In genomic region chr4:37317104-37317643, GRCh38 we compare ENCODE assay signal across 26 cellular contexts.
"Had no signal": no experiment of that assay in that cellular context is flagged by ENCODE, and none has a peak within 500 bp of the region (broad histone marks: within the 10 kb centered on the region; RNA-seq: fewer than 3 reads in every experiment).

No MANE protein-coding gene starts in this region.

- H3K9me3 Mint-ChIP-seq: neural progenitor cell had no signal

- H3K9ac ChIP-seq: neural progenitor cell, parathyroid adenoma had no signal

- FAIRE-seq: kidney had no signal

- H3K27ac ChIP-seq: dorsolateral prefrontal cortex, epithelial cell of prostate, gastrocnemius medialis, neural progenitor cell, parathyroid adenoma, right atrium auricular region, suprapubic skin, transverse colon, vagina had no signal

- H3K4me3 ChIP-seq: dorsolateral prefrontal cortex, gastrocnemius medialis, neural progenitor cell, right atrium auricular region, smooth muscle cell, suprapubic skin, transverse colon, vagina had no signal

- H3K27me3 ChIP-seq: dorsolateral prefrontal cortex, gastrocnemius medialis, neural progenitor cell, right atrium auricular region, suprapubic skin, transverse colon, vagina had no signal

- H3K9me3 ChIP-seq: gastrocnemius medialis, transverse colon, vagina had no signal

- H3K4me1 ChIP-seq: gastrocnemius medialis, neural progenitor cell, parathyroid adenoma, right atrium auricular region, suprapubic skin, transverse colon, vagina had no signal

- H3K4me2 ChIP-seq: neural progenitor cell, smooth muscle cell had no signal

- H3K79me2 ChIP-seq: parathyroid adenoma had no signal

- DNase-seq: dorsolateral prefrontal cortex; effector CD4-positive, alpha-beta T cell; foreskin fibroblast; gastrocnemius medialis; head of caudate nucleus; kidney; mammary epithelial cell; natural killer cell; stimulated activated CD4-positive, alpha-beta T cell treated with anti-CD3 and anti-CD28 coated beads, Interleukin-12 subunit alpha, Interleukin-12 subunit beta, amount 100 ng/mL, for 4 hours; stimulated activated CD4-positive, alpha-beta T cell treated with anti-CD3 and anti-CD28 coated beads, Interleukin-1b, Interleukin-23, amount 100 ng/mL, for 48 hours; stimulated activated CD4-positive, alpha-beta T cell treated with anti-CD3 and anti-CD28 coated beads, Interleukin-4, amount 100 ng/mL, for 1 hour; stimulated activated CD8-positive, alpha-beta memory T cell treated with anti-CD3 and anti-CD28 coated beads, Interleukin-4, amount 100 ng/mL, for 48 hours; stimulated activated naive CD4-positive, alpha-beta T cell; stimulated activated naive CD8-positive, alpha-beta T cell treated with anti-CD3 and anti-CD28 coated beads, Interleukin-15, amount 100 ng/mL, for 72 hours; transverse colon had no signal

- H3K36me3 Mint-ChIP-seq: natural killer cell, neural progenitor cell had no signal

- H3K36me3 ChIP-seq: gastrocnemius medialis, neural progenitor cell, right atrium auricular region, suprapubic skin, transverse colon, vagina had no signal

- H3K27ac Mint-ChIP-seq: natural killer cell; neural progenitor cell; progenitor cell of endocrine pancreas; stimulated activated naive CD8-positive, alpha-beta T cell treated with anti-CD3 and anti-CD28 coated beads, Interleukin-15, amount 100 ng/mL, for 72 hours had no signal

- H3K27me3 Mint-ChIP-seq: progenitor cell of endocrine pancreas had no signal

- ATAC-seq: esophagus mucosa; gastrocnemius medialis; left lobe of liver; natural killer cell; sciatic nerve; stimulated activated naive CD8-positive, alpha-beta T cell treated with anti-CD3 and anti-CD28 coated beads, Interleukin-15, amount 100 ng/mL, for 72 hours had no signal

- H3K4me3 Mint-ChIP-seq: natural killer cell; neural progenitor cell; stimulated activated naive CD8-positive, alpha-beta T cell treated with anti-CD3 and anti-CD28 coated beads, Interleukin-15, amount 100 ng/mL, for 72 hours had no signal

- H3K4me1 Mint-ChIP-seq: natural killer cell; neural progenitor cell; stimulated activated naive CD8-positive, alpha-beta T cell treated with anti-CD3 and anti-CD28 coated beads, Interleukin-15, amount 100 ng/mL, for 72 hours had no signal
